Comparison of ENCODE assay signal across 9 cellular contexts in the genomic region with DNA sequence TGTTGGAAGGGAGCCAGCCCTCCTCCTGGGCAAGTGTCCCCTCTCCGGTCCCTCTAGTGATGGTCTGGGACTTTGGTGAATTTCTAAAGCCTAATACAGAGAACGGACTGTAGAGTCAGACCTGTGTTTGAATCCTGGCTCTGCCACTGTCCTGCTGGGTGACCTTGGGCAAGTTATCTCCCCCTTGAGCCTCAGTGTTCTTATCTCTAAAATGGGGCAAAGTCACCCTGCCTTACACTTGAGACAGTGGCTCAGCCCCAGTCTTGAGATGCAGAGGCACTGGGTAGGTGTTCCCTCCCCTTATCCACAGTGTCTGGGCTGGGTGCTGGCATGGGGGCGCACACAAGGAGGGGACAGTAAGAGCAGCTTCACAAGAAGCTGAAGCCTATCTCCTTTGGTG.
"Had no signal": no experiment of that assay in that cellular context is flagged by ENCODE, and none has a peak within 500 bp of the region (broad histone marks: within the 10 kb centered on the region; RNA-seq: fewer than 3 reads in every experiment).

No MANE protein-coding gene starts in this region.

- ATAC-seq: HCT116 had no signal

- DNase-seq: GM23248, GOT3, H7, HFFc6, KG1 had no signal

- H3K27ac ChIP-seq: GM23248 had no signal

- H3K4me1 ChIP-seq: HAP-1 had no signal

- H3K9ac ChIP-seq: GM23248 had no signal

- H3K27ac Mint-ChIP-seq: HFFc6 had no signal

- H3K9me3 Mint-ChIP-seq: HFFc6, IgD-negative memory B cell had no signal

- H3K9me3 ChIP-seq: HAP-1 had no signal

- H3K27me3 Mint-ChIP-seq: IgD-negative memory B cell had no signal

- H3K4me3 ChIP-seq: GM23248, HAP-1 had no signal

- H3K4me3 Mint-ChIP-seq: HFFc6, IgD-negative memory B cell had no signal

- H2AFZ ChIP-seq: GM23248 had no signal

- H3K36me3 ChIP-seq: HAP-1 had no signal

- FAIRE-seq: HTR-8/SVneo had no signal
